In the genomic region with DNA sequence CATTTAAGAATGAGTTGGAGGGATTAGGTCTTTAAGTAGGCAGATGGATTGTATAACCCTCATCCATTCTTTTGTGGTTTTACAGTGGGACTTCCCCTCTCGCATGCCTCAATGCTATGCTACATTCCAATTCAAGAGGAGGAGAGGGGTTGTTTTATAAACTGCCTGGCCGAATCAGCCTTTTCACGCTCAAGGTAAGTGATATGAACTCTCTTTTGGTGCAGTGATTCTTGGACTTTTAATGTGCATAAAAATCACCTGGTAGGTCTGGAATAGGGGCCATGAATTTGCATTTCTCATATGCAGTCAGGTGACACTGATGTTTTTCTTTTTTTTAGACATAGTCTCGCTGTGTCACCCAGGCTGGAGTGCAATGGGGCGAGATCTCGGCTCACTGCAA, we compare ENCODE assay signal across 1 cellular context.
TF ChIP-seq lines count a peak whose summit lies in the region.

No MANE protein-coding gene starts in this region.

TF ChIP-seq in H1, 55 proteins besides CTCF, POLR2A, EP300 and RAD21:
- 0 out of 2 replicates have a peak, but pooled peaks have one; percentile 52 for TF ChIP-seq TEAD4 (IDR thresholded peaks at IDR 0.05; ENCODE audit: low read depth, low read length)
- TF ChIP-seq TBP (IDR thresholded peaks at IDR 0.05; ENCODE audit: low read depth, low read length), result no peak
- 0 out of 2 replicates have a peak, but pooled peaks have one; percentile 18 for TF ChIP-seq TCF12 (IDR thresholded peaks at IDR 0.05; ENCODE audit: low read depth, low read length)
